Comparison of ENCODE assay signal across 8 cellular contexts in genomic region chr3:71397046-71397445, GRCh38.
A peak's percentile ranks its signal among the peaks of the same experiment; 100 is the strongest.
DNase-seq lines count a peak whose midpoint lies in the region; ATAC-seq lines count a peak whose summit lies in the region.

No MANE protein-coding gene starts in this region.

- H3K4me1 Mint-ChIP-seq in central memory CD8-positive, alpha-beta T cell = peaks cover 44% of the 10 kb centered on the region

- no peaks in the 10 kb centered on the region for H3K9me3 Mint-ChIP-seq in central memory CD8-positive, alpha-beta T cell

- ATAC-seq in central memory CD8-positive, alpha-beta T cell (replicated peaks; ENCODE audit: extremely low read depth, poor library complexity, severe bottlenecking) = no peak

- DNase-seq in NCI-H748 (lab: John Stamatoyannopoulos, UW; ENCODE audit: unreplicated experiment) (peak; percentile 3), NCI-H748 treated with DMSO at 0.1 percent for 48 hours (lab: John Stamatoyannopoulos, UW) (no peak), NCI-H2107 (lab: John Stamatoyannopoulos, UW) (peak; percentile 0), mucosa of gallbladder (ENCODE audit: low spot score) (peak; percentile 20), NCI-H128 (lab: John Stamatoyannopoulos, UW; ENCODE audit: unreplicated experiment) (no peak), T1000 (lab: John Stamatoyannopoulos, UW) (no peak), superior temporal gyrus (ENCODE audit: extremely low spot score) (no peak)
- DNase-seq in central memory CD8-positive, alpha-beta T cell (ENCODE audit: low spot score in 2 of 2) = no peak

- H3K27ac Mint-ChIP-seq in central memory CD8-positive, alpha-beta T cell (ENCODE audit: low read depth) = peak overlapping the region; percentile 35

- H3K36me3 Mint-ChIP-seq in central memory CD8-positive, alpha-beta T cell (ENCODE audit: insufficient read depth) = peaks cover 5% of the 10 kb centered on the region

- no peak overlapping the region for H3K4me3 Mint-ChIP-seq in central memory CD8-positive, alpha-beta T cell

- no peaks in the 10 kb centered on the region for H3K27me3 Mint-ChIP-seq in central memory CD8-positive, alpha-beta T cell

Comparison
In these comparisons a context has a peak if more than half of its experiments do, and no peak if none do; other contexts are left out.
1. DNase-seq: peak in NCI-H748 (single experiment), NCI-H2107 (single experiment) and mucosa of gallbladder (single experiment); none in NCI-H748 treated with DMSO at 0.1 percent for 48 hours (single experiment), central memory CD8-positive, alpha-beta T cell (0 of 2), NCI-H128 (single experiment), T1000 (single experiment) and superior temporal gyrus (single experiment).